Comparison of ENCODE assay signal across 24 cellular contexts in the genomic region with DNA sequence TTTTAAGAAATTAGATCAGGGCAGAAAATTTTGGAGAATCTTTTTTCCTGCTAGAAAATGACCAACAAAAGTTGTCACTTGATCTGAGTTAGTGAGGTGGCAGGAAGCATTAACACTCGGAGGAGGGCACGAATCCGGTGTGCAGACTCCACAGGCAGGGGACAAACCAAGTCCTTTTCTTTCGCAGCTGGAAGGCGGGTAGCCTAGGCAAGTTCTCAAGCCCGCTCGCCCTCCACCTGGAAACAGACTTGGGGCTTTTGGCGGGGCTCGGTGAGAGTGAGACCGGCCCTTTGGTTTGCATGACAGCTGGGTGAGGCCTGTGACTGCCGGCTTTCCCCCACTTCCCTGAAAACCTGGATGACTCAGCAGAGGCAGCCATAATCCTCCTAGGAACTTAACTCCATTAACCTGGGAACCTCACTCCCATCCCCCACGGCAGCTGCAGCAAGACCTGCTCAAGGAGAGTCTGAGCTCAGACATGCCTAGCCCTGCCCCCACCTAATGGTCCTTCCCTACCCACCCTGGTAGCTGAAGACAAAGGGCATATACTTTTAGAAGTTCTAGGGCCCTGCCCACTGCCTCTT.
DNase-seq lines count a peak whose midpoint lies in the region; ATAC-seq, FAIRE-seq and TF ChIP-seq lines count a peak whose summit lies in the region.
"Had no signal": no experiment of that assay in that cellular context is flagged by ENCODE, and none has a peak within 500 bp of the region (broad histone marks: within the 10 kb centered on the region; RNA-seq: fewer than 3 reads in every experiment).

No MANE protein-coding gene starts in this region.

- H2AK5ac ChIP-seq in mesendoderm (ENCODE audit: low read length), result no peak overlapping the region

- intact Hi-C loops in K562 (cut with micrococcal nuclease), result no loop called here

- DNase-seq in GM23338 (ENCODE audit: low spot score) (peak; percentile 30), NCI-H524 (lab: John Stamatoyannopoulos, UW) (peak; percentile 52 to 91), K562 (ENCODE audit: extremely low read depth in 1 of 4, low spot score in 3 of 4) (peak in 1 of 4 experiments; percentile 22), mesendoderm (peak; percentile 79), Peyer's patch (no peak), DMS 273 (lab: John Stamatoyannopoulos, UW; ENCODE audit: unreplicated experiment) (no peak), cerebellar nuclear complex (lab: John Stamatoyannopoulos, UW) (no peak)
- DNase-seq: activated naive CD4-positive, alpha-beta T cell; activated T-cell treated with anti-CD3 and anti-CD28 coated beads, Interleukin-2, amount 50 U/mL, for 4 hours; adrenal gland; head of caudate nucleus; naive thymus-derived CD8-positive, alpha-beta T cell; NCI-H1092 treated with DMSO at 0.1 percent for 48 hours; NCI-H526; pancreas; right lobe of liver; stimulated activated CD4-positive, alpha-beta T cell treated with anti-CD3 and anti-CD28 coated beads, Interleukin-15, amount 100 ng/mL, for 24 hours; substantia nigra had no signal

- H3K4me1 Mint-ChIP-seq in GM23338, result peaks cover 15% of the 10 kb centered on the region
- H3K4me1 Mint-ChIP-seq: CD14-positive monocyte had no signal

- no peak overlapping the region for H2BK15ac ChIP-seq in mesendoderm (replicated peaks; ENCODE audit: low read depth)

- peaks cover 2% of the 10 kb centered on the region; the same call in 2 of the 3 replicates for H3K9me3 Mint-ChIP-seq in GM23338

- H3K36me3 ChIP-seq in GM23338 (ENCODE audit: insufficient read depth), result no peaks in the 10 kb centered on the region
- H3K36me3 ChIP-seq in K562 (ENCODE audit: control insufficient read depth, insufficient read depth, low read length), result no peaks in the 10 kb centered on the region
- no peaks in the 10 kb centered on the region for H3K36me3 ChIP-seq in mesendoderm (ENCODE audit: control insufficient read depth, insufficient read depth, low read length)
- H3K36me3 ChIP-seq in Peyer's patch, result no peaks in the 10 kb centered on the region
- H3K36me3 ChIP-seq: adrenal gland, pancreas, right lobe of liver had no signal

- H3K36me3 Mint-ChIP-seq in GM23338 (ENCODE audit: low read depth), result 0 out of 3 replicates have a peak, but pooled peaks cover 3% of the 10 kb centered on the region
- H3K36me3 Mint-ChIP-seq: CD14-positive monocyte had no signal

- H4K5ac ChIP-seq in mesendoderm (ENCODE audit: low read length), result no peak overlapping the region

- no peaks in the 10 kb centered on the region for H3K9me1 ChIP-seq in K562 (ENCODE audit: control insufficient read depth, insufficient read depth, low read length)

- 3% methylated on average over 12 of the region's 12 CpGs for WGBS in K562 (ENCODE audit: insufficient coverage, low coverage, missing lambda C conversion rate)
- no CpG with 5 or more reads among the region's 12 CpGs for WGBS in mesendoderm (ENCODE audit: extremely low coverage, insufficient coverage, low lambda C conversion rate)

- H3F3A ChIP-seq in GM23338 (replicated peaks; ENCODE audit: low read depth), result no peaks in the 10 kb centered on the region

- no peak overlapping the region for H3K23ac ChIP-seq in mesendoderm (ENCODE audit: low read length)

- peak overlapping the region; percentile 76 for H4K8ac ChIP-seq in mesendoderm (ENCODE audit: low read depth, low read length)

- TF ChIP-seq EP300 in K562 (IDR thresholded peaks at IDR 0.05; ENCODE audit: low read length), result no peak

- H3K4me2 ChIP-seq in GM23338 (0 out of 2 replicates have a peak overlapping the region, but pooled peaks have one; percentile 26), K562 (ENCODE audit: insufficient read depth, low read length) (no peak overlapping the region), mesendoderm (ENCODE audit: low read length) (no peak overlapping the region)

- H3K56ac ChIP-seq in mesendoderm (ENCODE audit: low read length), result peak overlapping the region; percentile 12

- TF ChIP-seq CTCF in GM23338 (conservative IDR thresholded peaks at IDR 0.05; ENCODE audit: low read depth in 2 of 2), result no peak
- TF ChIP-seq CTCF in K562 (IDR thresholded peaks at IDR 0.05 in 2 of 3, conservative IDR thresholded peaks at IDR 0.05 in 1 of 3; ENCODE audit: insufficient read depth in 2 of 3, low read depth in 1 of 3, low read length in 3 of 3), result no peak
- TF ChIP-seq CTCF in Peyer's patch (IDR thresholded peaks at IDR 0.05), result no peak

- H3K9me3 ChIP-seq in K562 (replicated peaks; ENCODE audit: control insufficient read depth, insufficient read depth, low read depth, low read length) (no peaks in the 10 kb centered on the region), Peyer's patch (no peaks in the 10 kb centered on the region)
- H3K9me3 ChIP-seq: adrenal gland, pancreas, right lobe of liver had no signal

- POLR2A ChIA-PET in K562 (lab: Yijun Ruan, JAX), result no interaction called here

- H3K79me2 ChIP-seq in GM23338 (replicated peaks; ENCODE audit: insufficient read depth) (no peaks in the 10 kb centered on the region), K562 (ENCODE audit: control insufficient read depth, insufficient read depth, low read length) (no peaks in the 10 kb centered on the region), mesendoderm (ENCODE audit: control insufficient read depth, insufficient read depth, low read length) (no peaks in the 10 kb centered on the region)

- H3K18ac ChIP-seq in mesendoderm (ENCODE audit: low read length), result peak overlapping the region; percentile 94

- peak overlapping the region; percentile 42; the same call in 1 of the 2 replicates for H3K27ac ChIP-seq in GM23338 (ENCODE audit: low read depth)
- H3K27ac ChIP-seq in K562 (ENCODE audit: extremely low read depth, low read depth, low read length), result no peak overlapping the region
- no peak overlapping the region for H3K27ac ChIP-seq in mesendoderm (ENCODE audit: low read depth, low read length)
- H3K27ac ChIP-seq in Peyer's patch, result no peak overlapping the region
- H3K27ac ChIP-seq: adrenal gland, pancreas, right lobe of liver had no signal

- TF ChIP-seq RAD21 in K562 (CRISPR knock-in tag; conservative IDR thresholded peaks at IDR 0.05 in 1 of 2, IDR thresholded peaks at IDR 0.05 in 1 of 2), result no peak

- H3K4me3 ChIP-seq in GM23338, result no peak overlapping the region
- H3K4me3 ChIP-seq in K562, result no peak overlapping the region
- no peak overlapping the region for H3K4me3 ChIP-seq in mesendoderm (ENCODE audit: low read length)
- H3K4me3 ChIP-seq in Peyer's patch, result no peak overlapping the region
- H3K4me3 ChIP-seq: adrenal gland, pancreas, right lobe of liver had no signal

- FAIRE-seq in K562 (lab: Jason Lieb, UNC), result no peak
- FAIRE-seq: D721Med, GM18507, pancreas had no signal

- peak overlapping the region; percentile 63 for H3K4ac ChIP-seq in mesendoderm (ENCODE audit: low read depth, low read length)

- no peak overlapping the region for H3K4me3 Mint-ChIP-seq in GM23338
- H3K4me3 Mint-ChIP-seq: activated T-cell treated with anti-CD3 and anti-CD28 coated beads, Interleukin-2, amount 50 U/mL, for 4 hours; CD14-positive monocyte; naive thymus-derived CD8-positive, alpha-beta T cell had no signal

- peak overlapping the region; percentile 96 for H2AFZ ChIP-seq in GM23338
- peak overlapping the region; percentile 3; the same call in 1 of the 2 replicates for H2AFZ ChIP-seq in K562 (ENCODE audit: low read depth, low read length)

- no peaks in the 10 kb centered on the region for H3K79me1 ChIP-seq in mesendoderm (ENCODE audit: low read length)

- ATAC-seq in GM23338 (no peak; the same call in 2 of the 3 replicates), K562 (peak; percentile 38; the same call in 1 of the 3 replicates), GM21786 (IDR thresholded peaks at IDR 0.05; ENCODE audit: unreplicated experiment) (no peak)
- ATAC-seq: activated T-cell treated with anti-CD3 and anti-CD28 coated beads, Interleukin-2, amount 50 U/mL, for 4 hours; left lobe of liver; naive thymus-derived CD8-positive, alpha-beta T cell; pancreas; right lobe of liver; Right ventricle myocardium inferior had no signal

- CTCF ChIA-PET in K562 (lab: Yijun Ruan, JAX; ENCODE audit: low intra/inter-chr PET ratio), result no interaction called here

- H3K27me3 ChIP-seq in GM23338 (ENCODE audit: insufficient read depth) (no peaks in the 10 kb centered on the region), K562 (ENCODE audit: control insufficient read depth in 2 of 2, insufficient read depth in 2 of 2, low read length in 2 of 2) (no peaks in the 10 kb centered on the region), mesendoderm (ENCODE audit: insufficient read depth, low read length, poor library complexity) (no peaks in the 10 kb centered on the region), Peyer's patch (no peaks in the 10 kb centered on the region)
- H3K27me3 ChIP-seq: adrenal gland, pancreas, right lobe of liver had no signal

- peak overlapping the region; percentile 76; the same call in 1 of the 2 replicates for H3K27ac Mint-ChIP-seq in GM23338

- H2BK120ac ChIP-seq in mesendoderm (ENCODE audit: low read depth, low read length), result peak overlapping the region; percentile 89

- H3K27me3 Mint-ChIP-seq in GM23338 (ENCODE audit: insufficient read depth, low read depth, poor library complexity), result no peaks in the 10 kb centered on the region

- no peaks in the 10 kb centered on the region for H3K4me1 ChIP-seq in GM23338 (ENCODE audit: insufficient read depth)
- H3K4me1 ChIP-seq in K562 (replicated peaks in 1 of 2; ENCODE audit: control insufficient read depth in 2 of 2, insufficient read depth in 2 of 2, low read length in 2 of 2), result no peaks in the 10 kb centered on the region; a peak in 1 of 5 replicates
- H3K4me1 ChIP-seq in mesendoderm (ENCODE audit: control insufficient read depth, low read depth, low read length), result peaks cover 5% of the 10 kb centered on the region
- no peaks in the 10 kb centered on the region for H3K4me1 ChIP-seq in Peyer's patch
- H3K4me1 ChIP-seq: adrenal gland, pancreas, right lobe of liver had no signal

- H2BK5ac ChIP-seq in mesendoderm (ENCODE audit: low read length), result peak overlapping the region; percentile 34

- no TSS peak for BruUV-seq in K562 (replicated peaks; lab: Mats Ljungman, UMichigan)

- H4K20me1 ChIP-seq in GM23338 (replicated peaks; ENCODE audit: insufficient read depth), result no peaks in the 10 kb centered on the region
- no peaks in the 10 kb centered on the region for H4K20me1 ChIP-seq in K562 (replicated peaks; ENCODE audit: control insufficient read depth, insufficient read depth, low read length)

- peaks cover 23% of the 10 kb centered on the region for H3K9me2 ChIP-seq in GM23338 (ENCODE audit: insufficient read depth)

- H3K9ac ChIP-seq in K562 (ENCODE audit: insufficient read depth in 1 of 2, low read depth in 2 of 2, low read length in 2 of 2) (no peak overlapping the region), mesendoderm (ENCODE audit: low read length) (no peak overlapping the region)

- in situ Hi-C loops in K562 (cut with MboI), result no loop called here

- TF ChIP-seq POLR2A in K562 (conservative IDR thresholded peaks at IDR 0.05) (no peak), Peyer's patch (IDR thresholded peaks at IDR 0.05) (no peak)

TF ChIP-seq in GM23338, 12 proteins besides CTCF, POLR2A, EP300 and RAD21 (continues in another document):
- TF ChIP-seq EZH2 (IDR thresholded peaks at IDR 0.05; ENCODE audit: low read depth, unreplicated experiment), result no peak
- TF ChIP-seq STAT1 (IDR thresholded peaks at IDR 0.05; ENCODE audit: unreplicated experiment), result no peak

TF ChIP-seq in K562, 482 proteins besides CTCF, POLR2A, EP300 and RAD21 (continues in another document):
- no peak for TF ChIP-seq POLR2B (IDR thresholded peaks at IDR 0.05; ENCODE audit: low read depth, partially characterized antibody)
- peak; percentile 29; the same call in 1 of the 2 replicates for TF ChIP-seq C11orf30 (IDR thresholded peaks at IDR 0.05; ENCODE audit: low read depth)

Comparison
In these comparisons a context has a peak if more than half of its experiments do, and no peak if none do; other contexts are left out.
1. DNase-seq: peak in GM23338 (single experiment), NCI-H524 (2 of 2) and mesendoderm (single experiment); none in Peyer's patch (0 of 3), DMS 273 (single experiment) and cerebellar nuclear complex (0 of 2).